In the genomic region with DNA sequence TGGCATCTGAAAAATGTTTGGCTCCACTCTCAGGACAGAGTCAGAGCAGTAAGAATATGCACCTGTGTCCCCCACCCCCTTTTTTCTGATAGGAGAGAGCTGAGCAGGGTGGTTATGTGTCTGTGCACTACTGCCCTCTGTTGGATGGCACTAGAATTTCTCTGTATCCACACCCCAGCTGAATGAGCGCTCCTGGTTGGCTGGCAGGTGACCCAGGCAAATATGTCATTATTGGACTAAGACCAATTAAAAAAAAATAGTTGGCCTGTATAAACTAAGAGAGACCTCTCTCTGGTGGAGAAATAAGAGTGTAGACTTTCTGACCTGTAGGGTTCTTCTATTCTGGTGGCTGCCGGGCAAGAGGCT, we compare ENCODE assay signal across 8 cellular contexts.
DNase-seq lines count a peak whose midpoint lies in the region; ATAC-seq and TF ChIP-seq lines count a peak whose summit lies in the region.

No MANE protein-coding gene starts in this region.

- no peak overlapping the region for H3K4me2 ChIP-seq in hepatocyte

- peaks cover 72% of the 10 kb centered on the region for H3K27me3 Mint-ChIP-seq in CD4-positive, alpha-beta T cell
- H3K27me3 Mint-ChIP-seq in activated T-helper 17 cell treated with anti-CD3 and anti-CD28 coated beads, Interleukin-2, amount 50 U/mL, for 72 hours, result peaks cover 24% of the 10 kb centered on the region

- H3K27ac ChIP-seq in CD4-positive, alpha-beta T cell (ENCODE audit: low read depth, low read length), result no peak overlapping the region
- H3K27ac ChIP-seq in hepatocyte, result no peak overlapping the region

- H2AFZ ChIP-seq in hepatocyte, result no peak overlapping the region

- H3K4me1 ChIP-seq in hepatocyte (ENCODE audit: insufficient read depth), result no peaks in the 10 kb centered on the region

- no peaks in the 10 kb centered on the region for H3K9me2 ChIP-seq in hepatocyte (replicated peaks; ENCODE audit: insufficient read depth)

- POLR2A ChIA-PET in CD4-positive, alpha-beta T cell (lab: Charles Lee), result no interaction called here

- no peak for DNase-seq in CD4-positive, alpha-beta T cell
- DNase-seq in NCI-H226 (peak; percentile 47), hepatocyte (ENCODE audit: low spot score) (peak; percentile 58), cerebellar nuclear complex (lab: John Stamatoyannopoulos, UW) (no peak)
- peak; percentile 41 for DNase-seq in stimulated activated CD4-positive, alpha-beta T cell treated with anti-CD3 and anti-CD28 coated beads, Interleukin-15, amount 100 ng/mL, for 24 hours

- no peaks in the 10 kb centered on the region for H3K79me2 ChIP-seq in hepatocyte

- peak; percentile 43 for TF ChIP-seq CTCF in CD4-positive, alpha-beta T cell (IDR thresholded peaks at IDR 0.05)
- TF ChIP-seq CTCF in hepatocyte (IDR thresholded peaks at IDR 0.05; ENCODE audit: poor library complexity), result peak; percentile 53

- WGBS in hepatocyte (ENCODE audit: low lambda C conversion rate, missing lambda C conversion rate), result 65% methylated on average over 2 of the region's 2 CpGs

- ATAC-seq in CD4-positive, alpha-beta T cell (ENCODE audit: poor library complexity), result peak; percentile 48
- ATAC-seq in GM18873 (IDR thresholded peaks at IDR 0.05; ENCODE audit: low FRiP score, unreplicated experiment) (peak; percentile 44), HG03342 (IDR thresholded peaks at IDR 0.05; ENCODE audit: unreplicated experiment) (peak; percentile 69)
- ATAC-seq in activated T-helper 17 cell treated with anti-CD3 and anti-CD28 coated beads, Interleukin-2, amount 50 U/mL, for 72 hours (replicated peaks), result peak; percentile 65

- H3K9me3 Mint-ChIP-seq in CD4-positive, alpha-beta T cell, result no peaks in the 10 kb centered on the region
- H3K9me3 Mint-ChIP-seq in activated T-helper 17 cell treated with anti-CD3 and anti-CD28 coated beads, Interleukin-2, amount 50 U/mL, for 72 hours, result no peaks in the 10 kb centered on the region

- peaks cover 21% of the 10 kb centered on the region for H3K27me3 ChIP-seq in CD4-positive, alpha-beta T cell (ENCODE audit: control insufficient read depth, insufficient read depth, low read length)
- H3K27me3 ChIP-seq in hepatocyte, result peaks cover 8% of the 10 kb centered on the region

- intact Hi-C loops in CD4-positive, alpha-beta T cell (cut with DNase I, micrococcal nuclease), result no loop called here

- peaks cover 6% of the 10 kb centered on the region for H3K4me1 Mint-ChIP-seq in CD4-positive, alpha-beta T cell (ENCODE audit: low read depth)
- no peaks in the 10 kb centered on the region for H3K4me1 Mint-ChIP-seq in activated T-helper 17 cell treated with anti-CD3 and anti-CD28 coated beads, Interleukin-2, amount 50 U/mL, for 72 hours

- no peak overlapping the region for H3K4me3 ChIP-seq in hepatocyte

- no peaks in the 10 kb centered on the region for H3K36me3 ChIP-seq in hepatocyte (replicated peaks; ENCODE audit: insufficient read depth, low read depth)

- H3K4me3 Mint-ChIP-seq in CD4-positive, alpha-beta T cell, result no peak overlapping the region
- H3K4me3 Mint-ChIP-seq in activated T-helper 17 cell treated with anti-CD3 and anti-CD28 coated beads, Interleukin-2, amount 50 U/mL, for 72 hours, result no peak overlapping the region

- no peaks in the 10 kb centered on the region for H3K36me3 Mint-ChIP-seq in CD4-positive, alpha-beta T cell (ENCODE audit: low read depth)
- H3K36me3 Mint-ChIP-seq in activated T-helper 17 cell treated with anti-CD3 and anti-CD28 coated beads, Interleukin-2, amount 50 U/mL, for 72 hours (ENCODE audit: low read depth), result no peaks in the 10 kb centered on the region

- no peaks in the 10 kb centered on the region for H3K9me3 ChIP-seq in CD4-positive, alpha-beta T cell (ENCODE audit: control insufficient read depth, low read length)
- H3K9me3 ChIP-seq in hepatocyte (ENCODE audit: low read depth), result no peaks in the 10 kb centered on the region

- no peak overlapping the region for H3K27ac Mint-ChIP-seq in CD4-positive, alpha-beta T cell
- no peak overlapping the region for H3K27ac Mint-ChIP-seq in activated T-helper 17 cell treated with anti-CD3 and anti-CD28 coated beads, Interleukin-2, amount 50 U/mL, for 72 hours

- CTCF ChIA-PET in CD4-positive, alpha-beta T cell (lab: Charles Lee), result interaction anchor here (1.3 to 1.7 kb wide), 2 partner anchors 9 to 190 kb away, joined by 4 to 9 read pairs; no protein-coding TSS in a partner anchor

- no peaks in the 10 kb centered on the region for H4K20me1 ChIP-seq in hepatocyte (ENCODE audit: insufficient read depth, poor library complexity, severe bottlenecking)

Comparison
In these comparisons a context has a peak if more than half of its experiments do, and no peak if none do; other contexts are left out.
1. DNase-seq: peak in NCI-H226 (single experiment), hepatocyte (single experiment) and stimulated activated CD4-positive, alpha-beta T cell treated with anti-CD3 and anti-CD28 coated beads, Interleukin-15, amount 100 ng/mL, for 24 hours (single experiment); none in CD4-positive, alpha-beta T cell (0 of 10) and cerebellar nuclear complex (0 of 2).
2. Peak in every context shown above with its lines, with median percentiles within 50 percentile points of each other: ATAC-seq.